ENCODE assay signal across 8 cellular contexts in the genomic region with DNA sequence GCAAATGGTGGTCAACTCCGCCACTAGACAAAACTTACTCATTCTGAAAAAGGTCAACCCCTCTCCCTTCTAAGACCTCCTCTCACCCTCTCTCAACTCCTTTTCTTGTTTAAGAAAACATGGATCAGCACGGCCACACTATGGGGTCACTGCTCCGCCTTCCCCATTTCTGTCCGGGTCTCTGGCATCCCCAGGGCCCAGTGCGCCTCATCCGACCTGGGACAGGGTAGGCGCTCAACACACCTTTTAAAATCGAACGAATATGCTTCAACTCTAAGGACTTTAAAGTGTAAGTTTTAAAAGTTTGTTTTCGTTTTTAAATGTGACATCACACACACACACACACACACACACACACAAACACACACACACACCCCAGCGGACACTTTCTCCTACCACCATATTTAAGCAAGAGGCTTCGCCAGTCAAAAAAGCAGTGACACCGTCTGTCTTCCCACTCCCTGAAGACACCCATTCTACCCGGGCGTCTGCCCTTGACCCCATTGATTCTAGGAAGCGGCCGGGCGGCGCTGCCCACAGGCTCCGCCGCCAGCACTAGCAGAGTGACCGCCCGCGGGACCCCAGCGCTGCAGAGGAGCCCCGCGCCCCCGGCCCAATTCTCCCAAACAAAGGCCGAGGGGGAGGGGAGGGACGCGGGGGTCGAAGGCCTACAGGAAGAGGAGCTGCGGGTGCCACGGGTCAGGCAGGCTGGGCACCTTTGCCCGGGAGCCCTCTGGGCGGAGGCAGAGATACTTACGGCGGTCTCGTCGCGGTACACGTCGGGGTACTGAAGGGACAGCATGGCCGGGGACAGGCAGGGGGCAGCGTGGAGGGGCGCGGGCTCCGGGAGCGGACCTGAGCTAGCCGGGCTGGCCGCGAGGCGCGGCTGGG. TPM values are rescaled to one million over a fixed set of nuclear protein-coding genes. Genes with fewer than 3 reads are reported as not detected.
DNase-seq lines count a peak whose midpoint lies in the region; ATAC-seq and TF ChIP-seq lines count a peak whose summit lies in the region.

No MANE protein-coding gene starts in this region.

- H3K9me3 ChIP-seq in BLaER1 = no peaks in the 10 kb centered on the region
- H3K9me3 ChIP-seq in NT2/D1 (ENCODE audit: insufficient read depth, low read length) = no peaks in the 10 kb centered on the region
- H3K9me3 ChIP-seq in adipocyte (ENCODE audit: control insufficient read depth, low read length) = no peaks in the 10 kb centered on the region
- no peaks in the 10 kb centered on the region for H3K9me3 ChIP-seq in right atrium auricular region
- H3K9me3 ChIP-seq in gastrocnemius medialis = no peaks in the 10 kb centered on the region

- peak overlapping the region; percentile 92 for H3K9ac ChIP-seq in BLaER1
- H3K9ac ChIP-seq in NT2/D1 (ENCODE audit: insufficient read length, low read depth) = peak overlapping the region; percentile 94
- peak overlapping the region; percentile 90 for H3K9ac ChIP-seq in adipocyte (ENCODE audit: low read length)

- in situ Hi-C loops in gastrocnemius medialis (cut with MboI; ENCODE audit: low sequenced_read_pairs in 4 of 4) = loop anchor here in 3 of 4 donors (5.0 to 10.0 kb wide), 2 partner anchors 308 to 315 kb away; no protein-coding TSS in a partner anchor

- no peak for TF ChIP-seq CTCF in right atrium auricular region (IDR thresholded peaks at IDR 0.05)
- no peak for TF ChIP-seq CTCF in gastrocnemius medialis (IDR thresholded peaks at IDR 0.05 in 4 of 5, conservative IDR thresholded peaks at IDR 0.05 in 1 of 5)

- no peak for DNase-seq in NT2/D1 (ENCODE audit: low read depth, low spot score)
- DNase-seq in adipocyte (ENCODE audit: low read depth) = peak; percentile 56
- no peak for DNase-seq in right atrium auricular region (ENCODE audit: low spot score)
- peak; percentile 13 to 31 for DNase-seq in gastrocnemius medialis
- DNase-seq in GM19238 (ENCODE audit: insufficient read length, low spot score) = no peak

- no peaks in the 10 kb centered on the region for H3K27me3 ChIP-seq in BLaER1
- no peaks in the 10 kb centered on the region for H3K27me3 ChIP-seq in NT2/D1 (ENCODE audit: insufficient read depth, insufficient read length)
- no peaks in the 10 kb centered on the region for H3K27me3 ChIP-seq in adipocyte (replicated peaks; ENCODE audit: control insufficient read depth, insufficient read depth, low read length)
- H3K27me3 ChIP-seq in right atrium auricular region = no peaks in the 10 kb centered on the region
- H3K27me3 ChIP-seq in gastrocnemius medialis = no peaks in the 10 kb centered on the region

- peak; percentile 11 for ATAC-seq in GM19023 (IDR thresholded peaks at IDR 0.05; ENCODE audit: unreplicated experiment)
- ATAC-seq in HG03175 (IDR thresholded peaks at IDR 0.05; ENCODE audit: unreplicated experiment) = peak; percentile 50
- ATAC-seq in gastrocnemius medialis = peak; percentile 42 to 66

- H4K20me1 ChIP-seq in BLaER1 = peaks cover 52% of the 10 kb centered on the region

- intact Hi-C loops in gastrocnemius medialis (cut with DNase I; ENCODE audit: low total_unique reads) = loop anchor here (2.0 to 5.0 kb wide), 5 partner anchors 40 to 300 kb away; a partner anchor contains a TSS

- peak overlapping the region; percentile 97 for H3K4me3 ChIP-seq in BLaER1
- H3K4me3 ChIP-seq in NT2/D1 (ENCODE audit: insufficient read length, low read depth) = peak overlapping the region; percentile 58
- peak overlapping the region; percentile 96 for H3K4me3 ChIP-seq in adipocyte (ENCODE audit: low read length)
- H3K4me3 ChIP-seq in right atrium auricular region = peak overlapping the region; percentile 88 to 99
- H3K4me3 ChIP-seq in gastrocnemius medialis = peak overlapping the region; percentile 63 to 98 (median 90)

- 0 out of 2 replicates have a peak, but pooled peaks cover 5% of the 10 kb centered on the region for H3K36me3 ChIP-seq in BLaER1
- no peaks in the 10 kb centered on the region for H3K36me3 ChIP-seq in NT2/D1 (ENCODE audit: insufficient read depth, insufficient read length, low read length)
- H3K36me3 ChIP-seq in adipocyte (ENCODE audit: control insufficient read depth, insufficient read depth, low read length, severe bottlenecking) = no peaks in the 10 kb centered on the region
- H3K36me3 ChIP-seq in right atrium auricular region = no peaks in the 10 kb centered on the region
- no peaks in the 10 kb centered on the region for H3K36me3 ChIP-seq in gastrocnemius medialis

- peak overlapping the region; percentile 87 for H3K4me2 ChIP-seq in BLaER1

- H3K27ac ChIP-seq in BLaER1 (peak overlapping the region; percentile 89), right atrium auricular region (peak overlapping the region; percentile 78 to 92), gastrocnemius medialis (peak overlapping the region; percentile 84 to 97 (median 88))

- H3K4me1 ChIP-seq in BLaER1 = peaks cover 50% of the 10 kb centered on the region
- H3K4me1 ChIP-seq in NT2/D1 (ENCODE audit: insufficient read depth, insufficient read length) = peaks cover 6% of the 10 kb centered on the region
- H3K4me1 ChIP-seq in adipocyte (ENCODE audit: control insufficient read depth, insufficient read depth, low read length) = peaks cover 38% of the 10 kb centered on the region
- peaks cover 0 to 39% of the 10 kb centered on the region in 2 donors for H3K4me1 ChIP-seq in right atrium auricular region
- H3K4me1 ChIP-seq in gastrocnemius medialis = peaks cover 38 to 46% of the 10 kb centered on the region in 2 donors

- no peak for TF ChIP-seq POLR2A in gastrocnemius medialis (IDR thresholded peaks at IDR 0.05)

RNA-seq across cellular contexts. Expression of gene PREP, which starts 0.5 kb away (rescaled TPM):
- total RNA-seq in right atrium auricular region (10 to 100 TPM; 13.7 to 16.8 TPM), gastrocnemius medialis (10 to 100 TPM; 34.6 to 71.8 (median 51.8) TPM)

Comparison
In these comparisons a context has a peak if more than half of its experiments do, and no peak if none do; other contexts are left out.
1. DNase-seq: peak in adipocyte (single experiment) and gastrocnemius medialis (2 of 2); none in NT2/D1 (single experiment), right atrium auricular region (single experiment) and GM19238 (single experiment).
2. Peak in every context shown above with its lines, with median percentiles within 50 percentile points of each other: H3K27ac ChIP-seq, H3K4me3 ChIP-seq, H3K9ac ChIP-seq and ATAC-seq.